15 cellular contexts compared by ENCODE assay signal in genomic region chr16:54006693-54007092, GRCh38.
A peak's percentile ranks its signal among the peaks of the same experiment; 100 is the strongest.
DNase-seq lines count a peak whose midpoint lies in the region; ATAC-seq, FAIRE-seq and TF ChIP-seq lines count a peak whose summit lies in the region.
"Had no signal": no experiment of that assay in that cellular context is flagged by ENCODE, and none has a peak within 500 bp of the region (broad histone marks: within the 10 kb centered on the region; RNA-seq: fewer than 3 reads in every experiment).

No MANE protein-coding gene starts in this region.

- 84 to 96% (median 88%) methylated on average over 4 of the region's 4 CpGs for WGBS in spleen, 5 donors

- H3K36me3 ChIP-seq in astrocyte (ENCODE audit: insufficient read depth, low read length) (no peaks in the 10 kb centered on the region), gastrocnemius medialis (no peaks in the 10 kb centered on the region), spleen (peaks cover 0 to 47% (median 0%) of the 10 kb centered on the region in 6 donors)

- H2AFZ ChIP-seq in astrocyte (ENCODE audit: low read depth, low read length): no peak overlapping the region
- H2AFZ ChIP-seq: GM23248 had no signal

- H3K9me3 ChIP-seq in astrocyte (ENCODE audit: insufficient read depth, low read depth, low read length) (no peaks in the 10 kb centered on the region), gastrocnemius medialis (no peaks in the 10 kb centered on the region), spleen (peaks cover 0 to 11% (median 2%) of the 10 kb centered on the region in 8 donors)

- H3K4me1 Mint-ChIP-seq in astrocyte (ENCODE audit: low read depth, unreplicated experiment): no peaks in the 10 kb centered on the region
- H3K4me1 Mint-ChIP-seq: B cell; CD4-positive, alpha-beta memory T cell had no signal

- peak; percentile 57 for DNase-seq in LHCN-M2 (ENCODE audit: low read depth)
- DNase-seq in astrocyte (ENCODE audit: low read depth): peak; percentile 17
- peak; percentile 37 for DNase-seq in left kidney (ENCODE audit: low read depth, low spot score)
- DNase-seq in gastrocnemius medialis: no peak
- no peak for DNase-seq in spleen
- no peak for DNase-seq in DMS114 treated with DMSO at 0.1 percent for 48 hours (lab: John Stamatoyannopoulos, UW; ENCODE audit: unreplicated experiment)
- no peak for DNase-seq in NOMO-1 treated with dmso at 0.1 percent for 144 hours (lab: John Stamatoyannopoulos, UW; ENCODE audit: unreplicated experiment)
- DNase-seq: CD4-positive, alpha-beta memory T cell; DMS53; GF-D8; GM23248; H7 had no signal

- H3K27ac ChIP-seq in astrocyte (ENCODE audit: low read depth, low read length): no peak overlapping the region
- H3K27ac ChIP-seq in gastrocnemius medialis: no peak overlapping the region
- no peak overlapping the region for H3K27ac ChIP-seq in spleen
- H3K27ac ChIP-seq: C4-2B, GM23248 had no signal

- no peak overlapping the region for H3K4me3 Mint-ChIP-seq in astrocyte (ENCODE audit: unreplicated experiment)
- H3K4me3 Mint-ChIP-seq: B cell; CD4-positive, alpha-beta memory T cell had no signal

- H3K27ac Mint-ChIP-seq in astrocyte (ENCODE audit: unreplicated experiment): no peak overlapping the region
- H3K27ac Mint-ChIP-seq: B cell; CD4-positive, alpha-beta memory T cell had no signal

- in situ Hi-C loops in gastrocnemius medialis (cut with MboI; ENCODE audit: low sequenced_read_pairs in 4 of 4): no loop called here

- intact Hi-C loops in gastrocnemius medialis (cut with DNase I; ENCODE audit: low total_unique reads): no loop called here
- intact Hi-C loops in spleen (cut with DNase I; ENCODE audit: low total_unique reads): no loop called here

- no peaks in the 10 kb centered on the region for H3K27me3 Mint-ChIP-seq in astrocyte (ENCODE audit: low read depth, unreplicated experiment)
- H3K27me3 Mint-ChIP-seq: B cell; CD4-positive, alpha-beta memory T cell had no signal

- no peak for TF ChIP-seq POLR2A in gastrocnemius medialis (IDR thresholded peaks at IDR 0.05)
- TF ChIP-seq POLR2A in spleen (IDR thresholded peaks at IDR 0.05): no peak

- peaks cover 4% of the 10 kb centered on the region for H3K9me3 Mint-ChIP-seq in astrocyte (ENCODE audit: unreplicated experiment)

- H3K79me2 ChIP-seq in astrocyte (ENCODE audit: insufficient read depth, low read length): no peaks in the 10 kb centered on the region

- no peaks in the 10 kb centered on the region for H4K20me1 ChIP-seq in astrocyte (ENCODE audit: insufficient read depth, low read length)

- H3K4me1 ChIP-seq in astrocyte (ENCODE audit: insufficient read depth, low read length) (no peaks in the 10 kb centered on the region), gastrocnemius medialis (peaks cover 0 to 10% of the 10 kb centered on the region in 2 donors), spleen (no peaks in the 10 kb centered on the region)

- TF ChIP-seq CTCF in astrocyte (IDR thresholded peaks at IDR 0.05; ENCODE audit: insufficient read depth, low read depth, low read length) (no peak), gastrocnemius medialis (IDR thresholded peaks at IDR 0.05 in 4 of 5, conservative IDR thresholded peaks at IDR 0.05 in 1 of 5) (no peak), spleen (IDR thresholded peaks at IDR 0.05 in 8 of 11, conservative IDR thresholded peaks at IDR 0.05 in 3 of 11) (no peak)

- no peak for FAIRE-seq in astrocyte (lab: Jason Lieb, UNC)
- FAIRE-seq: A204.1 had no signal

- no peak overlapping the region for H3K4me2 ChIP-seq in astrocyte (ENCODE audit: low read length)

- ATAC-seq in gastrocnemius medialis: peak; percentile 77 to 86

- H3K4me3 ChIP-seq in astrocyte (ENCODE audit: insufficient read depth, low read depth, low read length) (no peak overlapping the region), gastrocnemius medialis (no peak overlapping the region), spleen (no peak overlapping the region)
- H3K4me3 ChIP-seq: GM23248 had no signal

- peaks cover 4% of the 10 kb centered on the region for H3K36me3 Mint-ChIP-seq in astrocyte (ENCODE audit: low read depth, unreplicated experiment)

- no peak overlapping the region for H3K9ac ChIP-seq in astrocyte (ENCODE audit: low read length)
- H3K9ac ChIP-seq: GM23248 had no signal

- no peaks in the 10 kb centered on the region for H3K27me3 ChIP-seq in astrocyte (ENCODE audit: insufficient read depth, low read length)
- H3K27me3 ChIP-seq in gastrocnemius medialis: no peaks in the 10 kb centered on the region
- no peaks in the 10 kb centered on the region for H3K27me3 ChIP-seq in spleen (replicated peaks in 1 of 7)

Comparison
In these comparisons a context has a peak if more than half of its experiments do, and no peak if none do; other contexts are left out.
1. DNase-seq: peak in LHCN-M2 (single experiment), astrocyte (single experiment) and left kidney (single experiment); none in gastrocnemius medialis (0 of 2), spleen (single experiment), DMS114 treated with DMSO at 0.1 percent for 48 hours (single experiment) and NOMO-1 treated with dmso at 0.1 percent for 144 hours (single experiment).